Comparison of ENCODE assay signal across 34 cellular contexts in the genomic region with DNA sequence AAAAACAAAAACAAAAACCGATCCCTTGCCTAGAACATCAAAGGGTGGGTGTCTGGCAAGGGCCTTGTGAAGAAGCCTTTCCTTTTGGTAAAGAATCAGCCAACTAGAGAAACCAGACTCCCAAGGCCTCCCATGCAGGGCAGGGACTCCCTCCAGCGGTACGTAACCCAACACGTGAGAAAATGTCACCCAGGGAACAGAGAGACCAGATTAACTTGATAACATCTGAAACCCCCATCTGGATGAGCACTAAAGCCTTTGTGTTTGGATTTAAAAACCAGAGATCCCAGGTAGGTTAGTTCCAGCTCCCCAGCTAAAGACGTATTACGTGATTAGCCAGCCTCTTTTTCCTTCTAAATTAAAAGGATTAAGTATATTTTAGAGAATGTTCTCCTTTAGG. TPM values are rescaled to one million over a fixed set of nuclear protein-coding genes. Genes with fewer than 3 reads are reported as not detected.
DNase-seq lines count a peak whose midpoint lies in the region; ATAC-seq, FAIRE-seq and TF ChIP-seq lines count a peak whose summit lies in the region.
"Had no signal": no experiment of that assay in that cellular context is flagged by ENCODE, and none has a peak within 500 bp of the region (broad histone marks: within the 10 kb centered on the region; RNA-seq: fewer than 3 reads in every experiment).

No MANE protein-coding gene starts in this region.

- no peaks in the 10 kb centered on the region for H3K36me3 Mint-ChIP-seq in neural crest cell (ENCODE audit: low read depth)
- H3K36me3 Mint-ChIP-seq: activated naive CD4-positive, alpha-beta T cell treated with anti-CD3 and anti-CD28 coated beads, Interleukin-2, amount 50 U/mL, for 24 hours; CD8-positive, alpha-beta memory T cell; naive B cell; WTC11 had no signal

- DNase-seq in NCI-H82 treated with DMSO at 0.1 percent for 48 hours (lab: John Stamatoyannopoulos, UW; ENCODE audit: unreplicated experiment) (peak; percentile 66), endothelial cell of umbilical vein (ENCODE audit: low read depth, low spot score) (no peak), neural crest cell (ENCODE audit: low read depth, low spot score) (no peak), NCI-H2196 (lab: John Stamatoyannopoulos, UW; ENCODE audit: unreplicated experiment) (no peak), NCI-H2107 (lab: John Stamatoyannopoulos, UW) (no peak), GM12892 (ENCODE audit: insufficient read length) (no peak), pancreas (no peak)
- DNase-seq: activated CD4-positive, alpha-beta T cell treated with anti-CD3 and anti-CD28 coated beads, Interleukin-2, amount 10 ng/mL, durations not matched to agents 7 days and 5 days; amygdala; CD8-positive, alpha-beta memory T cell; DMS 273 treated with DMSO at 0.1 percent for 48 hours; KG1; MG63; naive B cell; NCI-H1105 treated with DMSO at 0.1 percent for 48 hours; NCI-H2029 treated with DMSO at 0.1 percent for 48 hours; NCI-H226; NCI-H526 treated with DMSO at 0.1 percent for 48 hours; ovary; retina; SIG-M5; small intestine; stimulated activated CD4-positive, alpha-beta T cell treated with anti-CD3 and anti-CD28 coated beads, Interleukin-1b, Interleukin-23, amount 100 ng/mL, for 48 hours; stimulated activated naive CD4-positive, alpha-beta T cell treated with Interleukin-2 at 50 U/mL for 16 hours; upper lobe of right lung had no signal

- no peak for ATAC-seq in pancreas
- ATAC-seq: A549, upper lobe of right lung, WTC11 had no signal

- no TSS peak for BruUV-seq in endothelial cell of umbilical vein (replicated peaks; lab: Mats Ljungman, UMichigan)

- no peak overlapping the region for H3K4me3 Mint-ChIP-seq in neural crest cell
- H3K4me3 Mint-ChIP-seq: activated CD4-positive, alpha-beta T cell treated with anti-CD3 and anti-CD28 coated beads, Interleukin-2, amount 10 ng/mL, durations not matched to agents 7 days and 5 days; activated naive CD4-positive, alpha-beta T cell treated with anti-CD3 and anti-CD28 coated beads, Interleukin-2, amount 50 U/mL, for 24 hours; CD8-positive, alpha-beta memory T cell; WTC11 had no signal

- H3K36me3 ChIP-seq in endothelial cell of umbilical vein (ENCODE audit: control insufficient read depth in 2 of 2, extremely low read depth in 1 of 2, insufficient read depth in 2 of 2, low read length in 2 of 2) = no peaks in the 10 kb centered on the region
- no peaks in the 10 kb centered on the region for H3K36me3 ChIP-seq in pancreas
- H3K36me3 ChIP-seq: MG63, ovary, upper lobe of right lung had no signal

- no peak for FAIRE-seq in endothelial cell of umbilical vein (lab: Jason Lieb, UNC)
- no peak for FAIRE-seq in GM12892 (lab: Jason Lieb, UNC)
- no peak for FAIRE-seq in pancreas (lab: Jason Lieb, UNC)
- FAIRE-seq: A549, GM18507, GM19239, small intestine had no signal

- no peaks in the 10 kb centered on the region for H3K9me3 Mint-ChIP-seq in neural crest cell
- H3K9me3 Mint-ChIP-seq: activated CD4-positive, alpha-beta T cell treated with anti-CD3 and anti-CD28 coated beads, Interleukin-2, amount 10 ng/mL, durations not matched to agents 7 days and 5 days; activated naive CD4-positive, alpha-beta T cell treated with anti-CD3 and anti-CD28 coated beads, Interleukin-2, amount 50 U/mL, for 24 hours; CD8-positive, alpha-beta memory T cell; WTC11 had no signal

- TF ChIP-seq POLR2A in endothelial cell of umbilical vein (IDR thresholded peaks at IDR 0.05; ENCODE audit: low read depth, low read length) = no peak
- TF ChIP-seq POLR2A in GM12892 (IDR thresholded peaks at IDR 0.05; ENCODE audit: low read depth, low read length) = no peak

- H3K4me1 Mint-ChIP-seq in neural crest cell = peaks cover 23% of the 10 kb centered on the region
- H3K4me1 Mint-ChIP-seq: activated naive CD4-positive, alpha-beta T cell treated with anti-CD3 and anti-CD28 coated beads, Interleukin-2, amount 50 U/mL, for 24 hours; CD8-positive, alpha-beta memory T cell; naive B cell had no signal

- no peaks in the 10 kb centered on the region for H3K9me1 ChIP-seq in endothelial cell of umbilical vein (replicated peaks; ENCODE audit: control insufficient read depth, extremely low read depth, insufficient read depth, low read length)

- peak overlapping the region; percentile 30; the same call in 1 of the 2 replicates for H3K27ac ChIP-seq in 22Rv1
- H3K27ac ChIP-seq in endothelial cell of umbilical vein (ENCODE audit: insufficient read depth, low read depth, low read length) = peak overlapping the region; percentile 73
- H3K27ac ChIP-seq in pancreas = peak overlapping the region in 1 of 4 donors; percentile 30
- H3K27ac ChIP-seq: A549, ovary, upper lobe of right lung had no signal

- no peak for TF ChIP-seq CTCF in 22Rv1 (IDR thresholded peaks at IDR 0.05)
- TF ChIP-seq CTCF in endothelial cell of umbilical vein (IDR thresholded peaks at IDR 0.05; ENCODE audit: extremely low read depth in 1 of 2, insufficient read depth in 1 of 2, low read depth in 1 of 2, low read length in 2 of 2) = no peak
- no peak for TF ChIP-seq CTCF in neural crest cell (conservative IDR thresholded peaks at IDR 0.05)
- no peak for TF ChIP-seq CTCF in pancreas (IDR thresholded peaks at IDR 0.05)

- H3K4me3 ChIP-seq in endothelial cell of umbilical vein (replicated peaks in 1 of 3; ENCODE audit: insufficient read depth in 1 of 3, low read depth in 1 of 3, low read length in 3 of 3) (no peak overlapping the region), pancreas (no peak overlapping the region)
- H3K4me3 ChIP-seq: A549, MG63, ovary, upper lobe of right lung had no signal

- H3K9ac ChIP-seq in endothelial cell of umbilical vein (replicated peaks; ENCODE audit: extremely low read depth, insufficient read depth, low read length) = no peak overlapping the region

- H3K4me2 ChIP-seq in endothelial cell of umbilical vein (ENCODE audit: insufficient read depth, low read length) = peak overlapping the region; percentile 26
- H3K4me2 ChIP-seq: A549 had no signal

- H3K27me3 Mint-ChIP-seq in neural crest cell (ENCODE audit: low read depth) = peaks cover 9% of the 10 kb centered on the region

- dilution Hi-C loops in endothelial cell of umbilical vein (cut with MboI; ENCODE audit: extremely low pct_ligation_motif_present, low sequenced_read_pairs) = no loop called here

- CTCF ChIA-PET in endothelial cell of umbilical vein (lab: Charles Lee) = interaction anchor here (1.0 to 4.9 kb wide), 2 partner anchors 12 to 14 kb away, joined by 4 to 20 read pairs; no protein-coding TSS in a partner anchor

- H3K27ac Mint-ChIP-seq in neural crest cell (ENCODE audit: unreplicated experiment) = peak overlapping the region; percentile 40
- H3K27ac Mint-ChIP-seq: activated CD4-positive, alpha-beta T cell treated with anti-CD3 and anti-CD28 coated beads, Interleukin-2, amount 10 ng/mL, durations not matched to agents 7 days and 5 days; activated naive CD4-positive, alpha-beta T cell treated with anti-CD3 and anti-CD28 coated beads, Interleukin-2, amount 50 U/mL, for 24 hours; CD8-positive, alpha-beta memory T cell; naive B cell; WTC11 had no signal

- no peaks in the 10 kb centered on the region for H3K27me3 ChIP-seq in endothelial cell of umbilical vein (ENCODE audit: control insufficient read depth in 2 of 2, insufficient read depth in 2 of 2, low read length in 2 of 2)
- H3K27me3 ChIP-seq in pancreas = no peaks in the 10 kb centered on the region
- H3K27me3 ChIP-seq: MG63, ovary, upper lobe of right lung had no signal

- POLR2A ChIA-PET in endothelial cell of umbilical vein (lab: Charles Lee) = no interaction called here

- peak overlapping the region; percentile 47 for H2AFZ ChIP-seq in endothelial cell of umbilical vein (ENCODE audit: low read depth, low read length)

- H4K20me1 ChIP-seq in endothelial cell of umbilical vein (replicated peaks; ENCODE audit: control insufficient read depth, extremely low read depth, insufficient read depth, low read length) = no peaks in the 10 kb centered on the region

- peaks cover 31% of the 10 kb centered on the region for H3K4me1 ChIP-seq in endothelial cell of umbilical vein (ENCODE audit: control insufficient read depth, extremely low read depth, insufficient read depth, low read length)
- peaks cover 6 to 17% (median 8%) of the 10 kb centered on the region in 3 donors for H3K4me1 ChIP-seq in pancreas
- H3K4me1 ChIP-seq: upper lobe of right lung had no signal

- H3K79me2 ChIP-seq in endothelial cell of umbilical vein (ENCODE audit: control insufficient read depth, insufficient read depth, low read length) = no peaks in the 10 kb centered on the region

- WGBS in pancreas, 2 donors = 92 to 93% methylated on average over 6 of the region's 6 CpGs

- H3K9me3 ChIP-seq in endothelial cell of umbilical vein (replicated peaks; ENCODE audit: control insufficient read depth, insufficient read depth, low read length) = no peaks in the 10 kb centered on the region
- H3K9me3 ChIP-seq in pancreas = no peaks in the 10 kb centered on the region
- H3K9me3 ChIP-seq: A549, MG63, ovary, upper lobe of right lung had no signal

- intact Hi-C loops in endothelial cell of umbilical vein (cut with micrococcal nuclease) (loop anchor here (10.0 kb wide), 1 partner anchor 525 kb away; no protein-coding TSS in a partner anchor), pancreas (cut with DNase I) (no loop called here)

TF ChIP-seq in endothelial cell of umbilical vein, 7 proteins besides CTCF, POLR2A, EP300 and RAD21 (continues in another document):
- TF ChIP-seq POLR2AphosphoS5 (IDR thresholded peaks at IDR 0.05; ENCODE audit: insufficient read depth, low read depth, low read length) (no peak), JUN (IDR thresholded peaks at IDR 0.05; ENCODE audit: borderline replicate concordance, insufficient read depth, insufficient read length, low read depth) (no peak), EZH2 (IDR thresholded peaks at IDR 0.05; ENCODE audit: borderline replicate concordance, low read depth, low read length, severe bottlenecking) (no peak), FOS (IDR thresholded peaks at IDR 0.05; ENCODE audit: borderline replicate concordance, insufficient read depth, low read length) (no peak), MYC (IDR thresholded peaks at IDR 0.05; ENCODE audit: low read depth, low read length) (no peak)

RNA-seq across cellular contexts. Expression of gene HABP2, which starts 3.0 kb away (rescaled TPM):
- total RNA-seq in endothelial cell of umbilical vein (not detected in 2 replicates), neural crest cell (not detected in 2 replicates), pancreas (10 to 100 TPM in 5 of 6 donors, 1 to 10 TPM in 1; 9.3 to 51.7 (median 14.0) TPM)
- polyA plus RNA-seq in endothelial cell of umbilical vein (0.04 TPM in 1 of 2 replicates, not detected in the other), pancreas (10 to 100 TPM in 1 of 2 donors, 1 to 10 TPM in 1; 8.8 to 34.9 TPM)
- polyA plus RNA-seq in endothelial cell of umbilical vein (2011; cell fraction: cytosol; rRNA removed) = not detected in 2 replicates
- polyA plus RNA-seq in endothelial cell of umbilical vein (2011; cell fraction: nucleus; rRNA removed) = not detected in 2 replicates
- not detected in 2 replicates for polyA plus RNA-seq in endothelial cell of umbilical vein (2012)
- polyA minus RNA-seq in endothelial cell of umbilical vein = not detected in 2 replicates
- polyA minus RNA-seq in endothelial cell of umbilical vein (2011; cell fraction: cytosol; rRNA and poly(A)+ RNA removed) = not detected
- not detected in 2 replicates for polyA minus RNA-seq in endothelial cell of umbilical vein (2011; cell fraction: nucleus; rRNA and poly(A)+ RNA removed)
- polyA plus RNA-seq in GM12892 (2012; ENCODE audit: missing spikeins) = not detected
- total RNA-seq: activated CD4-positive, alpha-beta T cell treated with anti-CD3 and anti-CD28 coated beads, Interleukin-2, amount 10 ng/mL, durations not matched to agents 7 days and 5 days; activated CD8-positive, alpha-beta memory T cell treated with anti-CD3 and anti-CD28 coated beads for 36 hours; CD8-positive, alpha-beta memory T cell; cerebellum; H4 had no signal
- polyA plus RNA-seq: CD8-positive, alpha-beta memory T cell had no signal

Comparison
In these comparisons a context has a peak if more than half of its experiments do, and no peak if none do; other contexts are left out.
1. RNA of gene HABP2, which starts 3.0 kb away (total RNA-seq): 9.3 to 51.7 TPM in pancreas; not detected in endothelial cell of umbilical vein and not detected in neural crest cell; every median in the first group is over 10 times any median in the second.